Comparison of ENCODE assay signal across 35 cellular contexts in the genomic region with DNA sequence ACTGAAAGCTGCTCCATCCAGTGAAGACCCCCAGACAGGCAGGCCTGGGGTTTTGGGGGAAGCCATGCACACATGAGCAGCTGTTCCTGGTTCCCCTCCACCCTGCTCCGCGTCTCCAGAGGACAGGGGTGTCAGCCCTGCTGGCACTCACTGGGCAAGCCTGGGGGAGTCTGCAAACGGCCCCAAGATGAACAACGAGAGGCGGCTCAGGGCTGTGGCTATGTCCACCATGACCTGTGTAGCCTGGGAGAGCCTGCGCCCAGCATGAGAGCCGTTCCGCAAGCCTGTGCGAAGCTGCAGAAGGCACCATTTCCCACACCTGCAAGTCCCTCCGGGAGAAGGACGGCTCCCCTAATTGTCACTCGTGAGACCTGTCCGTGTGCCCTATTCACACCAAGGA.
"Had no signal": no experiment of that assay in that cellular context is flagged by ENCODE, and none has a peak within 500 bp of the region (broad histone marks: within the 10 kb centered on the region; RNA-seq: fewer than 3 reads in every experiment).

No MANE protein-coding gene starts in this region.

- DNase-seq: Karpas-422, Kasumi-1, KG1, MG63, MM.1S, MV-4-11, NCI-H1048, NCI-H1092, NCI-H1092 treated with DMSO at 0.1 percent for 48 hours, NCI-H1105, NCI-H1105 treated with DMSO at 0.1 percent for 48 hours, NCI-H1417, NCI-H1417 treated with DMSO at 0.1 percent for 48 hours, NCI-H1436, NCI-H1436 treated with DMSO at 0.1 percent for 48 hours, NCI-H146, NCI-H1694, NCI-H1694 treated with DMSO at 0.1 percent for 48 hours, NCI-H187, NCI-H187 treated with DMSO at 0.1 percent for 48 hours, NCI-H1930, NCI-H2029, NCI-H2029 treated with DMSO at 0.1 percent for 48 hours, NCI-H2081, NCI-H2081 treated with DMSO at 0.1 percent for 48 hours, NCI-H2107, NCI-H2171, NCI-H2171 treated with DMSO at 0.1 percent for 48 hours, NCI-H2227 treated with DMSO at 0.1 percent for 48 hours, NCI-H226, NCI-H345, NCI-H446, NCI-H446 treated with DMSO at 0.1 percent for 48 hours, NCI-H510A had no signal

- H3K4me2 ChIP-seq: KMS-11 had no signal

- H3K4me3 ChIP-seq: MG63 had no signal

- H3K27me3 ChIP-seq: MG63 had no signal

- H3K27ac ChIP-seq: KMS-11 had no signal

- H3K36me3 ChIP-seq: MG63 had no signal

- H3K9ac ChIP-seq: KMS-11 had no signal

- H3K9me3 ChIP-seq: MG63 had no signal
